1 cellular context compared by ENCODE assay signal in genomic region chr2:74457549-74458131, GRCh38.
TF ChIP-seq lines count a peak whose summit lies in the region.

No MANE protein-coding gene starts in this region.

TF ChIP-seq in HepG2, 621 proteins besides CTCF, POLR2A, EP300 and RAD21 (continued from another document and continues in another):
- TF ChIP-seq TFAP4 (IDR thresholded peaks at IDR 0.05; ENCODE audit: borderline replicate concordance, low read depth) (peak; percentile 65; the same call in 1 of the 2 replicates), AGO2 (optimal IDR thresholded peaks at IDR 0.05; ENCODE audit: low read depth, low read length) (peak; percentile 88), SKIL (CRISPR knock-in tag; IDR thresholded peaks at IDR 0.05; ENCODE audit: borderline replicate concordance) (peak; percentile 48), ZSCAN5A (CRISPR knock-in tag; IDR thresholded peaks at IDR 0.05; ENCODE audit: borderline replicate concordance) (peak; percentile 92; the same call in 1 of the 2 replicates), ZNF720 (CRISPR knock-in tag; IDR thresholded peaks at IDR 0.05) (peak; percentile 21; the same call in 1 of the 2 replicates), ZNF510 (CRISPR knock-in tag; IDR thresholded peaks at IDR 0.05; ENCODE audit: low read depth) (no peak; the same call in 1 of the 2 replicates), MYPOP (CRISPR knock-in tag; IDR thresholded peaks at IDR 0.05) (peak; percentile 74; the same call in 1 of the 2 replicates), RNF2 (conservative IDR thresholded peaks at IDR 0.05; ENCODE audit: low read depth) (no peak), HNF1B (CRISPR knock-in tag; IDR thresholded peaks at IDR 0.05) (peak; percentile 59; the same call in 1 of the 2 replicates), CREBL2 (CRISPR knock-in tag; IDR thresholded peaks at IDR 0.05; ENCODE audit: borderline replicate concordance) (no peak), PHF21A (CRISPR knock-in tag; IDR thresholded peaks at IDR 0.05) (peak; percentile 75), ZBTB21 (CRISPR knock-in tag; IDR thresholded peaks at IDR 0.05) (peak; percentile 62; the same call in 1 of the 2 replicates), ELF4 (CRISPR knock-in tag; IDR thresholded peaks at IDR 0.05; ENCODE audit: borderline replicate concordance) (no peak), MEIS2 (CRISPR knock-in tag; IDR thresholded peaks at IDR 0.05) (peak; percentile 93), ZSCAN29 (CRISPR knock-in tag; conservative IDR thresholded peaks at IDR 0.05) (peak; percentile 80; the same call in 1 of the 2 replicates), E2F5 (CRISPR knock-in tag; conservative IDR thresholded peaks at IDR 0.05) (no peak), KAT7 (CRISPR knock-in tag; IDR thresholded peaks at IDR 0.05; ENCODE audit: borderline replicate concordance) (peak; percentile 88; the same call in 1 of the 2 replicates), THYN1 (CRISPR knock-in tag; IDR thresholded peaks at IDR 0.05; ENCODE audit: borderline replicate concordance, low read depth) (peak; percentile 83; the same call in 1 of the 2 replicates), GTF2F1 (IDR thresholded peaks at IDR 0.05; ENCODE audit: low read length) (no peak), XRCC5 (optimal IDR thresholded peaks at IDR 0.05; ENCODE audit: low read length) (no peak), FOXM1 (CRISPR knock-in tag; IDR thresholded peaks at IDR 0.05) (0 out of 2 replicates have a peak, but pooled peaks have one; percentile 57), TAF15 (IDR thresholded peaks at IDR 0.05; ENCODE audit: low read depth, low read length, poor library complexity, severe bottlenecking) (peak; percentile 55), SMAD9 (CRISPR knock-in tag; IDR thresholded peaks at IDR 0.05) (no peak), GTF3A (CRISPR knock-in tag; conservative IDR thresholded peaks at IDR 0.05) (no peak), GATA4 (IDR thresholded peaks at IDR 0.05; ENCODE audit: borderline replicate concordance, low read depth) (no peak; the same call in 1 of the 2 replicates), KDM1A (CRISPR knock-in tag; IDR thresholded peaks at IDR 0.05) (peak; percentile 39; the same call in 1 of the 2 replicates), MED8 (CRISPR knock-in tag; IDR thresholded peaks at IDR 0.05; ENCODE audit: insufficient replicate concordance) (peak; percentile 23), ZNF24 (IDR thresholded peaks at IDR 0.05) (no peak), FUBP1 (CRISPR knock-in tag; IDR thresholded peaks at IDR 0.05; ENCODE audit: borderline replicate concordance) (no peak), ZZZ3 (CRISPR knock-in tag; IDR thresholded peaks at IDR 0.05; ENCODE audit: borderline replicate concordance) (peak; percentile 9; the same call in 1 of the 2 replicates), NFRKB (IDR thresholded peaks at IDR 0.05) (no peak), ZNF773 (CRISPR knock-in tag; IDR thresholded peaks at IDR 0.05; ENCODE audit: borderline replicate concordance) (no peak; the same call in 1 of the 2 replicates), E2F2 (CRISPR knock-in tag; IDR thresholded peaks at IDR 0.05; ENCODE audit: borderline replicate concordance) (no peak; the same call in 1 of the 2 replicates), CBX2 (IDR thresholded peaks at IDR 0.05; ENCODE audit: low read depth, low read length) (no peak), CBX2 (CRISPR knock-in tag; IDR thresholded peaks at IDR 0.05; ENCODE audit: low read depth) (0 out of 2 replicates have a peak, but pooled peaks have one; percentile 28), ZNF20 (CRISPR knock-in tag; IDR thresholded peaks at IDR 0.05) (no peak), SIX1 (CRISPR knock-in tag; IDR thresholded peaks at IDR 0.05; ENCODE audit: borderline replicate concordance) (peak; percentile 50; the same call in 1 of the 2 replicates), ZNF225 (CRISPR knock-in tag; IDR thresholded peaks at IDR 0.05) (peak; percentile 82; the same call in 1 of the 2 replicates), SALL2 (CRISPR knock-in tag; IDR thresholded peaks at IDR 0.05) (peak; percentile 75), HDAC6 (IDR thresholded peaks at IDR 0.05; ENCODE audit: low read depth, low read length) (no peak), RFX3 (CRISPR knock-in tag; IDR thresholded peaks at IDR 0.05) (no peak), ZNF652 (CRISPR knock-in tag; IDR thresholded peaks at IDR 0.05; ENCODE audit: borderline replicate concordance, low read depth) (peak; percentile 84), ZNF432 (CRISPR knock-in tag; IDR thresholded peaks at IDR 0.05; ENCODE audit: borderline replicate concordance) (no peak; the same call in 1 of the 2 replicates), ZNF33B (CRISPR knock-in tag; IDR thresholded peaks at IDR 0.05) (0 out of 2 replicates have a peak, but pooled peaks have one; percentile 23), CSRNP2 (CRISPR knock-in tag; conservative IDR thresholded peaks at IDR 0.05; ENCODE audit: low read depth) (no peak), SP1 (IDR thresholded peaks at IDR 0.05) (no peak), SP1 (CRISPR knock-in tag; IDR thresholded peaks at IDR 0.05) (peak; percentile 77), ZMYM2 (CRISPR knock-in tag; IDR thresholded peaks at IDR 0.05) (peak; percentile 62; the same call in 1 of the 2 replicates), HHEX (CRISPR knock-in tag; IDR thresholded peaks at IDR 0.05) (no peak), ZNF574 (CRISPR knock-in tag; IDR thresholded peaks at IDR 0.05) (peak; percentile 54), ZNF263 (CRISPR knock-in tag; IDR thresholded peaks at IDR 0.05) (peak; percentile 60; the same call in 1 of the 2 replicates)
